22 cellular contexts compared by ENCODE assay signal in the genomic region with DNA sequence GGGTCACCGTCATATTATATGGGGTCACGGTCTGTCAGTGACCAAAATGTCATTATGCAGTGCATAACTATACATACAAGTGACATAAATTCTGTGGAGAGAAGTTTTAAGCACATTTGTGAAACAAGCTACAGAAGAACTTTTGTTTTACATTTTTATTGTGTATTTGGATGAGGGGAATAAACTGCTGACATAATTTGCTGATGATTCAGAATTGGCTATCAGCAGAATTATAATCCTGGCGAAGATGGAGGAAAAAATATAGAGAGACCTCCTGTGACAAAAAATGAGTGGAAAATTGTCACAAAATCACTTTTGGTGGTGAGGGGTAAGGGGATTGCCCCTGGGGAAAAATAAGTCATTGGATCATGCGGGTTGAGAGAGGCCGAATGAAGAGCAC.
"Had no signal": no experiment of that assay in that cellular context is flagged by ENCODE, and none has a peak within 500 bp of the region (broad histone marks: within the 10 kb centered on the region; RNA-seq: fewer than 3 reads in every experiment).

No MANE protein-coding gene starts in this region.

- H3K4me3 ChIP-seq: gastroesophageal sphincter, lower lobe of right lung, stomach, suprapubic skin, tibial nerve had no signal

- DNase-seq: activated T-cell treated with anti-CD3 and anti-CD28 coated beads, Interleukin-2, amount 50 U/mL, for 1 hour; amniotic stem cell; cerebellar nuclear complex; cortex of kidney; endodermal cell; head of caudate nucleus; kidney; lower lobe of right lung; natural killer cell; retina; stimulated activated CD4-positive, alpha-beta T cell treated with anti-CD3 and anti-CD28 coated beads, Interleukin-12 subunit alpha, Interleukin-12 subunit beta, amount 100 ng/mL, for 4 hours; stimulated activated CD4-positive, alpha-beta T cell treated with anti-CD3 and anti-CD28 coated beads, Interleukin-4, amount 100 ng/mL, for 4 hours; stomach; T1000 had no signal

- H3K27ac ChIP-seq: epithelial cell of prostate, lower lobe of right lung, stomach, suprapubic skin had no signal

- H3K27ac Mint-ChIP-seq: activated naive CD8-positive, alpha-beta T cell; endodermal cell; natural killer cell; T-helper 1 cell treated with Interleukin-12 subunit alpha and Interleukin-12 subunit beta and Interleukin-4 antibody, amounts not matched to agents 30 μg/mL and 1 μg/mL, for 36 hours; WTC11 had no signal

- H3K27me3 Mint-ChIP-seq: activated naive CD8-positive, alpha-beta T cell had no signal

- ATAC-seq: gastroesophageal sphincter, natural killer cell, WTC11 had no signal

- H3K9me3 ChIP-seq: gastroesophageal sphincter, lower lobe of right lung, stomach, suprapubic skin, tibial nerve had no signal

- H3K36me3 Mint-ChIP-seq: activated naive CD8-positive, alpha-beta T cell; natural killer cell; WTC11 had no signal

- H3K27me3 ChIP-seq: gastroesophageal sphincter, stomach, suprapubic skin, tibial nerve had no signal

- H3K36me3 ChIP-seq: gastroesophageal sphincter, lower lobe of right lung, stomach, suprapubic skin, tibial nerve had no signal

- H3K4me1 Mint-ChIP-seq: endodermal cell, natural killer cell had no signal

- H3K9me3 Mint-ChIP-seq: mesothelial cell of epicardium; natural killer cell; T-helper 1 cell treated with Interleukin-12 subunit alpha and Interleukin-12 subunit beta and Interleukin-4 antibody, amounts not matched to agents 30 μg/mL and 1 μg/mL, for 36 hours; WTC11 had no signal

- H3K4me3 Mint-ChIP-seq: activated naive CD8-positive, alpha-beta T cell; endodermal cell; mesothelial cell of epicardium; natural killer cell; T-helper 1 cell treated with Interleukin-12 subunit alpha and Interleukin-12 subunit beta and Interleukin-4 antibody, amounts not matched to agents 30 μg/mL and 1 μg/mL, for 36 hours; WTC11 had no signal
